In the genomic region with DNA sequence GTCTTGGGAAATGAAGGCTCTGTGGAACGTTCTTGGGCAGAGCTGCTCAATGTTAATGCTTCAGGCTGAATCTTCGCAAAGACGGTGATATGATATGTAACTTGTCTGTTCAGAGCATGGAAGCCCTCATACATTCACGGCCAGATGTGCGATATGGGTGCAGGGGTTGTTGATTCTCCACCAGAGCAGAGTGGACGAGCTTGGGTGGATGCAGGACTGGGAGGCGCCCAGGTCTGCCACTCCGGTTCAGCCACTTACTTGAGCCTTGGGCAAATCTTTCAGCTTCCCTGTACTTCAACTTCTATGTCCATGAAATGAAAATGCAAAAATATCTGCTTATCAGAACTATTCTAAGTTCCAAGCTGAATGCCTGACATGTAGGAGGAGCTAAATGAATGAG, we compare ENCODE assay signal across 13 cellular contexts. TPM values are rescaled to one million over a fixed set of nuclear protein-coding genes. Genes with fewer than 3 reads are reported as not detected.
"Had no signal": no experiment of that assay in that cellular context is flagged by ENCODE, and none has a peak within 500 bp of the region (broad histone marks: within the 10 kb centered on the region; RNA-seq: fewer than 3 reads in every experiment).

No MANE protein-coding gene starts in this region.

- H3K9me3 Mint-ChIP-seq: activated naive CD4-positive, alpha-beta T cell treated with anti-CD3 and anti-CD28 coated beads, Interleukin-2, amount 50 U/mL, for 24 hours had no signal

- FAIRE-seq: endometrium had no signal

- H3K27ac ChIP-seq: left ventricle myocardium inferior, right atrium auricular region had no signal

- H3K27me3 ChIP-seq: right atrium auricular region had no signal

- H3K27ac Mint-ChIP-seq: activated naive CD4-positive, alpha-beta T cell treated with anti-CD3 and anti-CD28 coated beads, Interleukin-2, amount 50 U/mL, for 24 hours; activated T-cell treated with anti-CD3 and anti-CD28 coated beads, Interleukin-2, amount 50 U/mL, for 24 hours; stimulated activated effector memory CD8-positive, alpha-beta T cell treated with anti-CD3 and anti-CD28 coated beads, Interleukin-12 subunit alpha, Interleukin-12 subunit beta, amount 100 ng/mL, for 72 hours; T-helper 2 cell treated with Interferon-gamma antibody and Interleukin-4, amounts not matched to agents 5 μg/mL and 100 μg/mL, for 36 hours had no signal

- H3K4me3 ChIP-seq: left ventricle myocardium inferior, right atrium auricular region, smooth muscle cell had no signal

- H3K36me3 Mint-ChIP-seq: stimulated activated effector memory CD8-positive, alpha-beta T cell treated with anti-CD3 and anti-CD28 coated beads, Interleukin-12 subunit alpha, Interleukin-12 subunit beta, amount 100 ng/mL, for 72 hours had no signal

- H3K27me3 Mint-ChIP-seq: activated naive CD4-positive, alpha-beta T cell treated with anti-CD3 and anti-CD28 coated beads, Interleukin-2, amount 50 U/mL, for 24 hours; activated T-cell treated with anti-CD3 and anti-CD28 coated beads, Interleukin-2, amount 50 U/mL, for 24 hours had no signal

- H3K9me3 ChIP-seq: right atrium auricular region had no signal

- DNase-seq: activated effector memory CD4-positive, alpha-beta T cell treated with Interleukin-2 at 50 U/mL for 16 hours; activated T-cell treated with anti-CD3 and anti-CD28 coated beads, Interleukin-2, amount 50 U/mL, for 24 hours; amniotic stem cell; left ventricle myocardium inferior; mesendoderm; SIG-M5; SW 1271 had no signal

- H3K4me3 Mint-ChIP-seq: activated naive CD4-positive, alpha-beta T cell treated with anti-CD3 and anti-CD28 coated beads, Interleukin-2, amount 50 U/mL, for 24 hours; activated T-cell treated with anti-CD3 and anti-CD28 coated beads, Interleukin-2, amount 50 U/mL, for 24 hours; stimulated activated effector memory CD8-positive, alpha-beta T cell treated with anti-CD3 and anti-CD28 coated beads, Interleukin-12 subunit alpha, Interleukin-12 subunit beta, amount 100 ng/mL, for 72 hours; T-helper 2 cell treated with Interferon-gamma antibody and Interleukin-4, amounts not matched to agents 5 μg/mL and 100 μg/mL, for 36 hours had no signal

- ATAC-seq: stimulated activated effector memory CD8-positive, alpha-beta T cell treated with anti-CD3 and anti-CD28 coated beads, Interleukin-12 subunit alpha, Interleukin-12 subunit beta, amount 100 ng/mL, for 72 hours had no signal

- H3K4me1 Mint-ChIP-seq: stimulated activated effector memory CD8-positive, alpha-beta T cell treated with anti-CD3 and anti-CD28 coated beads, Interleukin-12 subunit alpha, Interleukin-12 subunit beta, amount 100 ng/mL, for 72 hours had no signal

RNA-seq across cellular contexts. Expression of a gene that starts 47.4 kb away (rescaled TPM):
- total RNA-seq: right atrium auricular region had no signal
